1 cellular context compared by ENCODE assay signal in genomic region chr18:49563130-49563540, GRCh38.
TF ChIP-seq lines count a peak whose summit lies in the region.

No MANE protein-coding gene starts in this region.

TF ChIP-seq in H1, 55 proteins besides CTCF, POLR2A, EP300 and RAD21 (continued from another document):
- no peak for TF ChIP-seq ATF2 (IDR thresholded peaks at IDR 0.05; ENCODE audit: low read length)
- TF ChIP-seq SAP30 (IDR thresholded peaks at IDR 0.05; ENCODE audit: insufficient read depth, insufficient replicate concordance, low read length): no peak
- TF ChIP-seq SIRT6 (IDR thresholded peaks at IDR 0.05; ENCODE audit: low read length): no peak
- no peak for TF ChIP-seq SIN3A (conservative IDR thresholded peaks at IDR 0.05 in 1 of 2, IDR thresholded peaks at IDR 0.05 in 1 of 2; ENCODE audit: low read depth in 1 of 2, low read length in 2 of 2)
- TF ChIP-seq YY1 (IDR thresholded peaks at IDR 0.05; ENCODE audit: low read depth, low read length): no peak
